8 cellular contexts compared by ENCODE assay signal in genomic region chr12:49068879-49069506, GRCh38. TPM values are rescaled to one million over a fixed set of nuclear protein-coding genes. Genes with fewer than 3 reads are reported as not detected.
DNase-seq lines count a peak whose midpoint lies in the region; ATAC-seq and TF ChIP-seq lines count a peak whose summit lies in the region.

No MANE protein-coding gene starts in this region.

- peaks cover 4% of the 10 kb centered on the region for H3K4me1 Mint-ChIP-seq in Calu3 (ENCODE audit: low read depth, unreplicated experiment)
- H3K4me1 Mint-ChIP-seq in effector memory CD8-positive, alpha-beta T cell (ENCODE audit: low read depth in 2 of 2): peaks cover 15 to 19% of the 10 kb centered on the region in 2 donors

- no peaks in the 10 kb centered on the region for H3K9me3 ChIP-seq in osteoblast (ENCODE audit: low read depth, low read length)

- H3K27ac Mint-ChIP-seq in Calu3 (ENCODE audit: unreplicated experiment): no peak overlapping the region
- H3K27ac Mint-ChIP-seq in effector memory CD8-positive, alpha-beta T cell: peak overlapping the region; percentile 95 to 96

- H3K4me2 ChIP-seq in osteoblast (ENCODE audit: insufficient read depth, low read length): peak overlapping the region; percentile 96

- H3K9me3 Mint-ChIP-seq in Calu3 (ENCODE audit: low read depth, unreplicated experiment): no peaks in the 10 kb centered on the region
- H3K9me3 Mint-ChIP-seq in effector memory CD8-positive, alpha-beta T cell: no peaks in the 10 kb centered on the region

- peaks cover 11% of the 10 kb centered on the region for H3K4me1 ChIP-seq in osteoblast (ENCODE audit: insufficient read depth, low read length)

- H3K4me3 ChIP-seq in osteoblast (ENCODE audit: insufficient read depth, low read length): peak overlapping the region; percentile 100

- peak overlapping the region; percentile 90 for H3K4me3 Mint-ChIP-seq in Calu3 (ENCODE audit: low read depth, unreplicated experiment)
- H3K4me3 Mint-ChIP-seq in effector memory CD8-positive, alpha-beta T cell: peak overlapping the region; percentile 95 to 97

- H3K36me3 ChIP-seq in osteoblast (ENCODE audit: insufficient read depth, low read length): no peaks in the 10 kb centered on the region

- H3K79me2 ChIP-seq in osteoblast (ENCODE audit: insufficient read depth, low read length): no peaks in the 10 kb centered on the region

- intact Hi-C loops in Calu3 (cut with micrococcal nuclease; ENCODE audit: unreplicated experiment): no loop called here

- H4K20me1 ChIP-seq in osteoblast (ENCODE audit: insufficient read depth, low read length): no peaks in the 10 kb centered on the region

- no peak for TF ChIP-seq CTCF in Calu3 (IDR thresholded peaks at IDR 0.05; ENCODE audit: unreplicated experiment)
- no peak for TF ChIP-seq CTCF in osteoblast (IDR thresholded peaks at IDR 0.05; ENCODE audit: extremely low read depth, low read depth, low read length)

- H2AFZ ChIP-seq in osteoblast (ENCODE audit: low read length): peak overlapping the region; percentile 100

- peak overlapping the region; percentile 60 for H3K27ac ChIP-seq in osteoblast (ENCODE audit: low read depth, low read length)

- no peaks in the 10 kb centered on the region for H3K27me3 Mint-ChIP-seq in Calu3 (ENCODE audit: unreplicated experiment)
- H3K27me3 Mint-ChIP-seq in effector memory CD8-positive, alpha-beta T cell: no peaks in the 10 kb centered on the region

- H3K36me3 Mint-ChIP-seq in Calu3 (ENCODE audit: insufficient read depth, unreplicated experiment): peaks cover 10% of the 10 kb centered on the region
- peaks cover 10% of the 10 kb centered on the region for H3K36me3 Mint-ChIP-seq in effector memory CD8-positive, alpha-beta T cell (ENCODE audit: insufficient read depth)

- CTCF ChIA-PET in Calu3 (lab: Charles Lee): interaction anchor here (0.7 to 1.4 kb wide), 5 partner anchors 19 to 806 kb away, joined by 3 to 9 read pairs (median 6); no protein-coding TSS in a partner anchor

- no peak for DNase-seq in Calu3
- DNase-seq in NCI-H2171 (lab: John Stamatoyannopoulos, UW): peak; percentile 5
- no peak for DNase-seq in effector memory CD8-positive, alpha-beta T cell
- peak; percentile 69 for DNase-seq in osteoblast (ENCODE audit: insufficient read length, low spot score, missing footprints)
- DNase-seq in effector CD8-positive, alpha-beta T cell (lab: John Stamatoyannopoulos, UW): no peak
- DNase-seq in UCSD-AML1 (lab: John Stamatoyannopoulos, UW; ENCODE audit: unreplicated experiment): no peak
- no peak for DNase-seq in RKO (ENCODE audit: low spot score)

- ATAC-seq in effector memory CD8-positive, alpha-beta T cell (replicated peaks): no peak
- ATAC-seq in GM18519 (IDR thresholded peaks at IDR 0.05; ENCODE audit: low FRiP score, unreplicated experiment): no peak

- TSS peak; percentile 80 for BruUV-seq in Calu3 (replicated peaks; lab: Mats Ljungman, UMichigan)

- H3K27me3 ChIP-seq in osteoblast (ENCODE audit: insufficient read depth, low read length): no peaks in the 10 kb centered on the region

RNA-seq across cellular contexts. Expression of gene RHEBL1, which starts 0.8 kb away (rescaled TPM):
- total RNA-seq in Calu3 (2022): 2.0 and 2.6 TPM in 2 replicates
- 0.72 and 0.88 TPM in 2 replicates for total RNA-seq in osteoblast

RNA-seq across cellular contexts. Expression of gene KMT2D, which starts 8.4 kb away (rescaled TPM):
- total RNA-seq in Calu3 (2022) (72.9 and 79.7 TPM in 2 replicates), osteoblast (24.6 and 28.6 TPM in 2 replicates)

RNA-seq across cellular contexts. Expression of gene DHH, which starts 25.6 kb away (rescaled TPM):
- total RNA-seq in Calu3 (2022): not detected in 2 replicates
- under 0.01 TPM in 1 of 2 replicates, not detected in the other for total RNA-seq in osteoblast

RNA-seq across cellular contexts. Expression of gene LMBR1L, which starts 41.7 kb away (rescaled TPM):
- total RNA-seq in Calu3 (2022) (23.3 and 26.4 TPM in 2 replicates), osteoblast (57.2 and 60.4 TPM in 2 replicates)

RNA-seq across cellular contexts. Expression of gene PRKAG1, which starts 50.4 kb away (rescaled TPM):
- total RNA-seq in Calu3 (2022) (34.2 and 36.9 TPM in 2 replicates), osteoblast (81.3 and 89.0 TPM in 2 replicates)

Comparison
In these comparisons a context has a peak if more than half of its experiments do, and no peak if none do; other contexts are left out.
1. DNase-seq: peak in NCI-H2171 (single experiment) and osteoblast (single experiment); none in Calu3 (single experiment), effector memory CD8-positive, alpha-beta T cell (0 of 3), effector CD8-positive, alpha-beta T cell (single experiment), UCSD-AML1 (single experiment) and RKO (single experiment).